Comparison of ENCODE assay signal across 28 cellular contexts in genomic region chr11:125512106-125512505, GRCh38. TPM values are rescaled to one million over a fixed set of nuclear protein-coding genes. Genes with fewer than 3 reads are reported as not detected.
A peak's percentile ranks its signal among the peaks of the same experiment; 100 is the strongest.
DNase-seq lines count a peak whose midpoint lies in the region; ATAC-seq, FAIRE-seq and TF ChIP-seq lines count a peak whose summit lies in the region.
"Had no signal": no experiment of that assay in that cellular context is flagged by ENCODE, and none has a peak within 500 bp of the region (broad histone marks: within the 10 kb centered on the region; RNA-seq: fewer than 3 reads in every experiment).

No MANE protein-coding gene starts in this region.

- H4K8ac ChIP-seq in H1 (ENCODE audit: extremely low read depth, insufficient read depth, low read length): no peak overlapping the region
- H4K8ac ChIP-seq in trophoblast cell (ENCODE audit: low read depth, low read length): no peak overlapping the region

- H2AFZ ChIP-seq in KMS-11 (ENCODE audit: low read depth) (no peak overlapping the region), H1 (ENCODE audit: low read length) (0 out of 2 replicates have a peak overlapping the region, but pooled peaks have one; percentile 37), trophoblast cell (ENCODE audit: insufficient read depth, low read length, poor library complexity) (no peak overlapping the region)
- H2AFZ ChIP-seq: GM23248 had no signal

- TF ChIP-seq EP300 in H1 (IDR thresholded peaks at IDR 0.05; ENCODE audit: borderline replicate concordance in 1 of 2, low read depth in 2 of 2, low read length in 2 of 2): no peak

- H3K14ac ChIP-seq in H1 (ENCODE audit: insufficient read length) (no peak overlapping the region), trophoblast cell (ENCODE audit: low read length) (peak overlapping the region; percentile 29)

- WGBS in H1 (ENCODE audit: extremely low coverage in 1 of 2, insufficient coverage in 1 of 2, insufficient read length in 1 of 2, insufficient replicate concordance in 2 of 2, low coverage in 1 of 2, low lambda C conversion rate in 2 of 2, missing lambda C conversion rate in 1 of 2), 2 experiments: 80% methylated on average over 7 of the region's 7 CpGs; no CpG with 5 or more reads in 1 of the 2 experiments
- WGBS in trophoblast cell (ENCODE audit: extremely low coverage, insufficient coverage, insufficient read length): no CpG with 5 or more reads among the region's 7 CpGs

- no peak overlapping the region for H2BK15ac ChIP-seq in H1 (ENCODE audit: low read length)

- no peak overlapping the region for H2AK5ac ChIP-seq in H1 (ENCODE audit: low read depth, low read length)
- H2AK5ac ChIP-seq in trophoblast cell (ENCODE audit: low read length): no peak overlapping the region

- H4K12ac ChIP-seq in trophoblast cell (ENCODE audit: low read depth, low read length): no peak overlapping the region

- no peaks in the 10 kb centered on the region for H3K36me3 ChIP-seq in CD8-positive, alpha-beta memory T cell (ENCODE audit: insufficient read depth, low read length)
- H3K36me3 ChIP-seq in KMS-11 (ENCODE audit: insufficient read depth) (no peaks in the 10 kb centered on the region), H1 (ENCODE audit: control insufficient read depth in 2 of 4, insufficient read depth in 4 of 4, low read length in 3 of 4) (no peaks in the 10 kb centered on the region), trophoblast cell (ENCODE audit: control insufficient read depth in 1 of 2, insufficient read depth in 2 of 2, low read length in 2 of 2) (no peaks in the 10 kb centered on the region)
- H3K36me3 ChIP-seq: neutrophil, right atrium auricular region, tibial nerve, WERI-Rb-1 had no signal

- peak overlapping the region; percentile 13; the same call in 1 of the 2 replicates for H3K4me2 ChIP-seq in KMS-11
- no peak overlapping the region for H3K4me2 ChIP-seq in H1 (ENCODE audit: insufficient read depth in 1 of 2, low read depth in 2 of 2, low read length in 2 of 2)
- H3K4me2 ChIP-seq in trophoblast cell (ENCODE audit: low read length): no peak overlapping the region
- H3K4me2 ChIP-seq: smooth muscle cell had no signal

- H2BK12ac ChIP-seq in H1 (ENCODE audit: low read depth, low read length): no peak overlapping the region
- no peak overlapping the region for H2BK12ac ChIP-seq in trophoblast cell (ENCODE audit: low read length)

- H3K4me1 ChIP-seq in CD8-positive, alpha-beta memory T cell (ENCODE audit: insufficient read depth, low read length): peaks cover 34% of the 10 kb centered on the region
- H3K4me1 ChIP-seq in KMS-11 (ENCODE audit: low read depth, poor library complexity, severe bottlenecking) (peaks cover 26% of the 10 kb centered on the region), H1 (replicated peaks in 1 of 4; ENCODE audit: control insufficient read depth in 3 of 4, insufficient read depth in 4 of 4, low read length in 3 of 4) (peaks cover 5 to 20% (median 13%) of the 10 kb centered on the region in 4 experiments; a peak in 5 of 7 replicates), trophoblast cell (ENCODE audit: control insufficient read depth in 1 of 2, insufficient read depth in 2 of 2, low read length in 2 of 2) (no peaks in the 10 kb centered on the region)
- H3K4me1 ChIP-seq: body of pancreas, right atrium auricular region had no signal

- no peak overlapping the region for H3K9ac ChIP-seq in KMS-11
- no peak overlapping the region for H3K9ac ChIP-seq in H1 (replicated peaks in 1 of 4; ENCODE audit: extremely low read depth in 1 of 4, low read depth in 3 of 4, low read length in 3 of 4)
- H3K9ac ChIP-seq in trophoblast cell (ENCODE audit: low read length): no peak overlapping the region
- H3K9ac ChIP-seq: GM23248 had no signal

- POLR2A ChIA-PET in CD8-positive, alpha-beta memory T cell (lab: Charles Lee): no interaction called here
- POLR2A ChIA-PET in H1 (lab: Charles Lee; ENCODE audit: partially characterized antibody): no interaction called here

- H3K18ac ChIP-seq in H1 (ENCODE audit: extremely low read depth, low read length) (no peak overlapping the region), trophoblast cell (ENCODE audit: low read length) (no peak overlapping the region)

- CTCF ChIA-PET in CD8-positive, alpha-beta memory T cell (lab: Charles Lee): interaction anchor here (1.3 kb wide), 1 partner anchor 10 kb away, joined by 4 read pairs; no protein-coding TSS in a partner anchor
- CTCF ChIA-PET in H1 (lab: Charles Lee; ENCODE audit: partially characterized antibody): interaction anchor here (0.6 to 1.3 kb wide), 4 partner anchors 13 to 58 kb away, joined by 3 read pairs; partner anchors contain the start of gene FEZ1

- H4K20me1 ChIP-seq in KMS-11 (ENCODE audit: insufficient read depth) (no peaks in the 10 kb centered on the region), H1 (replicated peaks in 1 of 2; ENCODE audit: control insufficient read depth in 1 of 2, insufficient read depth in 2 of 2, low read length in 2 of 2) (no peaks in the 10 kb centered on the region)

- no peak for ATAC-seq in sciatic nerve
- ATAC-seq: body of pancreas, left colon, mucosa of descending colon had no signal

- H3K23ac ChIP-seq in H1 (ENCODE audit: insufficient read length) (no peak overlapping the region), trophoblast cell (ENCODE audit: low read length) (no peak overlapping the region)

- H4K5ac ChIP-seq in H1 (ENCODE audit: insufficient read length, low read depth, low read length): no peak overlapping the region

- no peaks in the 10 kb centered on the region for H3K36me3 Mint-ChIP-seq in CD8-positive, alpha-beta memory T cell

- no peaks in the 10 kb centered on the region for H3K27me3 ChIP-seq in CD8-positive, alpha-beta memory T cell (ENCODE audit: insufficient read depth, low read length, poor library complexity, severe bottlenecking)
- H3K27me3 ChIP-seq in KMS-11 (ENCODE audit: insufficient read depth, low read depth) (no peaks in the 10 kb centered on the region), H1 (replicated peaks in 1 of 4; ENCODE audit: control insufficient read depth in 3 of 4, extremely low read depth in 1 of 4, insufficient read depth in 3 of 4, low read length in 3 of 4) (no peaks in the 10 kb centered on the region), trophoblast cell (ENCODE audit: insufficient read depth, low read length) (no peaks in the 10 kb centered on the region)
- H3K27me3 ChIP-seq: body of pancreas, right atrium auricular region, tibial nerve had no signal

- H3K79me2 ChIP-seq in KMS-11 (ENCODE audit: insufficient read depth, low read depth) (no peaks in the 10 kb centered on the region), H1 (ENCODE audit: control insufficient read depth in 1 of 2, insufficient read depth in 2 of 2, low read length in 2 of 2) (no peaks in the 10 kb centered on the region), trophoblast cell (ENCODE audit: control insufficient read depth, insufficient read depth, low read length, poor library complexity) (no peaks in the 10 kb centered on the region)

- no peaks in the 10 kb centered on the region for H3K27me3 Mint-ChIP-seq in CD8-positive, alpha-beta memory T cell

- no peaks in the 10 kb centered on the region for H3K23me2 ChIP-seq in H1 (ENCODE audit: low read depth, low read length)

- H2BK5ac ChIP-seq in H1 (ENCODE audit: low read depth, low read length): no peak overlapping the region; the same call in 1 of the 2 replicates
- H2BK5ac ChIP-seq in trophoblast cell (ENCODE audit: low read depth, low read length, poor library complexity): no peak overlapping the region

- no peaks in the 10 kb centered on the region for H3K79me1 ChIP-seq in H1 (ENCODE audit: low read depth, low read length)
- no peaks in the 10 kb centered on the region for H3K79me1 ChIP-seq in trophoblast cell (ENCODE audit: low read length)

- peak overlapping the region in 5 of 7 donors; percentile 34 to 65 (median 44) for H3K4me3 Mint-ChIP-seq in CD8-positive, alpha-beta memory T cell
- H3K4me3 Mint-ChIP-seq: activated CD4-positive, alpha-beta T cell treated with anti-CD3 and anti-CD28 coated beads, Interleukin-2, amount 10 ng/mL, durations not matched to agents 7 days and 5 days; dendritic cell treated with granulocyte-macrophage colony-stimulating factor and Interleukin-4, amounts not matched to agents 40 ng/mL and 50 ng/mL, for 4 days; endodermal cell had no signal

- TF ChIP-seq CTCF in KMS-11 (conservative IDR thresholded peaks at IDR 0.05; ENCODE audit: low read depth, low read length) (no peak), H1 (IDR thresholded peaks at IDR 0.05; ENCODE audit: control extremely low read depth in 1 of 3, insufficient read depth in 1 of 3, low read depth in 1 of 3, low read length in 3 of 3) (no peak), D721Med (IDR thresholded peaks at IDR 0.05; ENCODE audit: insufficient read depth, missing control alignments) (no peak)

- H2BK20ac ChIP-seq in H1 (ENCODE audit: low read length): no peak overlapping the region

- peak overlapping the region in 7 of 8 donors; percentile 82 to 97 (median 94) for H3K27ac Mint-ChIP-seq in CD8-positive, alpha-beta memory T cell
- H3K27ac Mint-ChIP-seq: activated CD4-positive, alpha-beta T cell treated with anti-CD3 and anti-CD28 coated beads, Interleukin-2, amount 10 ng/mL, durations not matched to agents 7 days and 5 days; dendritic cell treated with granulocyte-macrophage colony-stimulating factor and Interleukin-4, amounts not matched to agents 40 ng/mL and 50 ng/mL, for 4 days; endodermal cell had no signal

- no peak overlapping the region for H3K56ac ChIP-seq in H1 (replicated peaks; ENCODE audit: insufficient read length, low read depth, low read length)

- TF ChIP-seq POLR2A in H1 (IDR thresholded peaks at IDR 0.05; ENCODE audit: control extremely low read depth in 1 of 2, low read depth in 2 of 2, low read length in 2 of 2): no peak

- no peaks in the 10 kb centered on the region for H3K9me3 ChIP-seq in CD8-positive, alpha-beta memory T cell (ENCODE audit: low read length)
- H3K9me3 ChIP-seq in H1 (ENCODE audit: insufficient read depth in 2 of 2, low read depth in 1 of 2, low read length in 1 of 2) (no peaks in the 10 kb centered on the region), trophoblast cell (ENCODE audit: insufficient read depth, low read depth, low read length) (no peaks in the 10 kb centered on the region)
- H3K9me3 ChIP-seq: body of pancreas, mucosa of descending colon, neutrophil, right atrium auricular region, tibial nerve had no signal

- H3K4ac ChIP-seq in H1 (replicated peaks; ENCODE audit: insufficient read length, low read depth, low read length) (no peak overlapping the region), trophoblast cell (ENCODE audit: low read depth, low read length) (no peak overlapping the region)

- FAIRE-seq in H1 (lab: Jason Lieb, UNC) (no peak), D721Med (lab: Jason Lieb, UNC) (no peak)
- FAIRE-seq: RCC 7860 had no signal

- peak overlapping the region; percentile 80 for H4K91ac ChIP-seq in H1 (replicated peaks; ENCODE audit: insufficient read length, low read length)
- no peak overlapping the region for H4K91ac ChIP-seq in trophoblast cell (ENCODE audit: low read depth, low read length)

- H3K4me3 ChIP-seq in CD8-positive, alpha-beta memory T cell (ENCODE audit: low read length): no peak overlapping the region
- H3K4me3 ChIP-seq in KMS-11 (IDR thresholded peaks at IDR 0.05; ENCODE audit: insufficient read depth, low read depth, low read length) (no peak overlapping the region), H1 (ENCODE audit: extremely low read depth in 1 of 4, insufficient read depth in 2 of 4, low read depth in 3 of 4, low read length in 4 of 4) (no peak overlapping the region), trophoblast cell (ENCODE audit: low read depth, low read length) (no peak overlapping the region)
- H3K4me3 ChIP-seq: body of pancreas, GM23248, mucosa of descending colon, right atrium auricular region, smooth muscle cell, tibial nerve had no signal

- H2BK120ac ChIP-seq in H1 (replicated peaks; ENCODE audit: low read depth, low read length): no peak overlapping the region
- H2BK120ac ChIP-seq in trophoblast cell (ENCODE audit: insufficient read depth, low read length, poor library complexity): no peak overlapping the region

- H3K4me1 Mint-ChIP-seq in CD8-positive, alpha-beta memory T cell: peaks cover 45 to 56% (median 52%) of the 10 kb centered on the region in 3 donors

- peak in 1 of 5 donors; percentile 21 for DNase-seq in CD8-positive, alpha-beta memory T cell
- DNase-seq in H1 (ENCODE audit: low read depth in 1 of 2, low spot score in 2 of 2) (no peak), trophoblast cell (no peak), sciatic nerve (ENCODE audit: low spot score) (no peak), D721Med (ENCODE audit: insufficient read length, low spot score) (no peak)
- no peak for DNase-seq in stimulated activated CD4-positive, alpha-beta T cell treated with anti-CD3 and anti-CD28 coated beads, Interleukin-4, amount 100 ng/mL, for 24 hours
- DNase-seq: activated CD4-positive, alpha-beta T cell treated with anti-CD3 and anti-CD28 coated beads, Interleukin-2, amount 10 ng/mL, durations not matched to agents 7 days and 5 days; activated T-cell treated with anti-CD3 and anti-CD28 coated beads, Interleukin-2, amount 50 U/mL, for 48 hours; body of pancreas; C1 segment of cervical spinal cord; endodermal cell; GM23248; left colon; mucosa of descending colon; NCI-H1092 treated with DMSO at 0.1 percent for 48 hours; NCI-H187; NCI-H2171; NCI-H82; SIG-M5; T1000; WERI-Rb-1 had no signal

- TF ChIP-seq RAD21 in H1 (IDR thresholded peaks at IDR 0.05 in 1 of 2, conservative IDR thresholded peaks at IDR 0.05 in 1 of 2; ENCODE audit: low read depth in 2 of 2, low read length in 2 of 2): no peak

- peaks cover 0 to 4% (median 0%) of the 10 kb centered on the region in 5 donors for H3K9me3 Mint-ChIP-seq in CD8-positive, alpha-beta memory T cell
- H3K9me3 Mint-ChIP-seq: activated CD4-positive, alpha-beta T cell treated with anti-CD3 and anti-CD28 coated beads, Interleukin-2, amount 10 ng/mL, durations not matched to agents 7 days and 5 days; dendritic cell treated with granulocyte-macrophage colony-stimulating factor and Interleukin-4, amounts not matched to agents 40 ng/mL and 50 ng/mL, for 4 days had no signal

- intact Hi-C loops in sciatic nerve (cut with DNase I): no loop called here

- no peak overlapping the region for H3K27ac ChIP-seq in CD8-positive, alpha-beta memory T cell (ENCODE audit: low read depth, low read length)
- H3K27ac ChIP-seq in KMS-11 (no peak overlapping the region), H1 (ENCODE audit: low read depth, low read length) (no peak overlapping the region), trophoblast cell (ENCODE audit: low read depth, low read length) (no peak overlapping the region)
- H3K27ac ChIP-seq: body of pancreas, GM23248, neutrophil, right atrium auricular region, tibial nerve, WERI-Rb-1 had no signal

RNA-seq across cellular contexts. Expression of gene FEZ1, which starts 16.0 kb away (rescaled TPM):
- total RNA-seq in CD8-positive, alpha-beta memory T cell: 1 to 10 TPM; 2.4 to 2.7 TPM
- polyA plus RNA-seq in CD8-positive, alpha-beta memory T cell: 14.6 TPM
- 51.6 and 59.6 TPM in 2 replicates for total RNA-seq in H1 (2021; fragmentation: NEBNext Ultra II Directional; extraction: Animal tissue kit (Norgen Biotek cat#: 25700))
- 72.5 and 73.6 TPM in 2 replicates for polyA plus RNA-seq in H1 (2011; rRNA removed)
- 69.3 TPM for polyA plus RNA-seq in H1 (2011; cell fraction: cytosol; rRNA removed)
- polyA plus RNA-seq in H1 (2011; cell fraction: nucleus; rRNA removed): 53.1 TPM
- polyA plus RNA-seq in H1 (2012, experiment 1 of 2): 69.0 to 94.2 TPM (median 84.4 TPM) in 4 replicates
- polyA plus RNA-seq in H1 (2012, experiment 2 of 2): 76.4 TPM
- polyA plus RNA-seq in H1 (2013, experiment 1 of 2): 27.6 TPM
- 30.0 TPM for polyA plus RNA-seq in H1 (2013, experiment 2 of 2)
- 28.2 and 34.7 TPM in 2 replicates for polyA minus RNA-seq in H1 (2011; rRNA and poly(A)+ RNA removed)
- polyA minus RNA-seq in H1 (2011; cell fraction: cytosol; rRNA and poly(A)+ RNA removed): 28.4 TPM
- 23.8 TPM for polyA minus RNA-seq in H1 (2011; cell fraction: nucleus; rRNA and poly(A)+ RNA removed)
- 6.1 and 6.2 TPM in 2 replicates for polyA plus RNA-seq in trophoblast cell (2013)
- total RNA-seq in sciatic nerve: 151 TPM

RNA-seq across cellular contexts. Expression of gene EI24, which starts 57.2 kb away (rescaled TPM):
- 10 to 100 TPM; 62.7 to 65.7 TPM for total RNA-seq in CD8-positive, alpha-beta memory T cell
- 71.7 TPM for polyA plus RNA-seq in CD8-positive, alpha-beta memory T cell
- 130 and 135 TPM in 2 replicates for total RNA-seq in H1 (2021; fragmentation: NEBNext Ultra II Directional; extraction: Animal tissue kit (Norgen Biotek cat#: 25700))
- 176 and 264 TPM in 2 replicates for polyA plus RNA-seq in H1 (2011; rRNA removed)
- polyA plus RNA-seq in H1 (2011; cell fraction: cytosol; rRNA removed): 161 TPM
- polyA plus RNA-seq in H1 (2011; cell fraction: nucleus; rRNA removed): 70.8 TPM
- polyA plus RNA-seq in H1 (2012, experiment 1 of 2): 130 to 142 TPM (median 141 TPM) in 4 replicates
- polyA plus RNA-seq in H1 (2012, experiment 2 of 2): 111 TPM
- 119 TPM for polyA plus RNA-seq in H1 (2013, experiment 1 of 2)
- polyA plus RNA-seq in H1 (2013, experiment 2 of 2): 139 TPM
- polyA minus RNA-seq in H1 (2011; rRNA and poly(A)+ RNA removed): 143 and 171 TPM in 2 replicates
- polyA minus RNA-seq in H1 (2011; cell fraction: cytosol; rRNA and poly(A)+ RNA removed): 48.1 TPM
- polyA minus RNA-seq in H1 (2011; cell fraction: nucleus; rRNA and poly(A)+ RNA removed): 41.1 TPM
- 122 and 131 TPM in 2 replicates for polyA plus RNA-seq in trophoblast cell (2013)
- 47.1 TPM for total RNA-seq in sciatic nerve

Comparison
In these comparisons a context has a peak if more than half of its experiments do, and no peak if none do; other contexts are left out.
1. RNA of gene FEZ1, which starts 16.0 kb away (total RNA-seq): 151 TPM in sciatic nerve (single experiment) and 51.6 to 59.6 TPM in H1; 2.4 to 2.7 TPM in CD8-positive, alpha-beta memory T cell; every median in the first group is over 10 times any median in the second.